8 cellular contexts compared by ENCODE assay signal in genomic region chr22:24423519-24424000, GRCh38. TPM values are rescaled to one million over a fixed set of nuclear protein-coding genes. Genes with fewer than 3 reads are reported as not detected.
DNase-seq lines count a peak whose midpoint lies in the region; ATAC-seq lines count a peak whose summit lies in the region.

No MANE protein-coding gene starts in this region.

- intact Hi-C loops in right cardiac atrium (cut with DNase I), result loop anchor here in 2 of 4 donors (5.0 to 10.0 kb wide), 4 partner anchors 51 to 94 kb away; no protein-coding TSS in a partner anchor

- no peaks in the 10 kb centered on the region for H3K9me3 Mint-ChIP-seq in activated naive CD8-positive, alpha-beta T cell (ENCODE audit: low read depth)

- DNase-seq in NCI-H82 (lab: John Stamatoyannopoulos, UW) (peak; percentile 42), NCI-H82 treated with DMSO at 0.1 percent for 48 hours (lab: John Stamatoyannopoulos, UW; ENCODE audit: unreplicated experiment) (no peak), SK-N-MC (ENCODE audit: low read depth, low spot score) (no peak), right cardiac atrium (peak; percentile 64 to 90 (median 84))

- H3K27ac ChIP-seq in SK-N-MC (no peak overlapping the region), right cardiac atrium (ENCODE audit: low read length) (no peak overlapping the region), skeletal muscle tissue (ENCODE audit: low read depth, low read length) (peak overlapping the region; percentile 12)

- no peaks in the 10 kb centered on the region for H3K27me3 Mint-ChIP-seq in activated naive CD8-positive, alpha-beta T cell

- H3K9ac ChIP-seq in SK-N-MC (ENCODE audit: insufficient read length) (no peak overlapping the region), skeletal muscle tissue (ENCODE audit: low read depth in 1 of 3, low read length in 3 of 3) (no peak overlapping the region)

- H3K4me1 ChIP-seq in right cardiac atrium (ENCODE audit: control insufficient read depth, insufficient read depth, low read length), result peaks cover 6% of the 10 kb centered on the region
- peaks cover 16 to 29% (median 28%) of the 10 kb centered on the region in 3 donors for H3K4me1 ChIP-seq in skeletal muscle tissue (ENCODE audit: control insufficient read depth in 3 of 3, insufficient read depth in 3 of 3, low read length in 3 of 3)

- H3K9me3 ChIP-seq in SK-N-MC (ENCODE audit: low read depth, low read length), result no peaks in the 10 kb centered on the region
- H3K9me3 ChIP-seq in right cardiac atrium (ENCODE audit: control insufficient read depth, low read length), result no peaks in the 10 kb centered on the region
- H3K9me3 ChIP-seq in skeletal muscle tissue (ENCODE audit: control insufficient read depth in 3 of 3, low read length in 3 of 3), result no peaks in the 10 kb centered on the region

- H3K36me3 ChIP-seq in SK-N-MC (ENCODE audit: insufficient read depth, low read length), result no peaks in the 10 kb centered on the region
- no peaks in the 10 kb centered on the region for H3K36me3 ChIP-seq in skeletal muscle tissue (ENCODE audit: control insufficient read depth in 3 of 3, insufficient read depth in 3 of 3, low read length in 3 of 3)

- whole genome bisulfite sequencing in right cardiac atrium, result 1% methylated on average over 56 of the region's 56 CpGs

- peak overlapping the region; percentile 82 for H3K4me3 Mint-ChIP-seq in activated naive CD8-positive, alpha-beta T cell

- ATAC-seq in right cardiac atrium (peak; percentile 62 to 65), HG03045 (IDR thresholded peaks at IDR 0.05; ENCODE audit: unreplicated experiment) (no peak), GM19397 (IDR thresholded peaks at IDR 0.05; ENCODE audit: unreplicated experiment) (no peak)

- H3K36me3 Mint-ChIP-seq in activated naive CD8-positive, alpha-beta T cell, result peaks cover 4% of the 10 kb centered on the region

- peak overlapping the region; percentile 34 for H3K27ac Mint-ChIP-seq in activated naive CD8-positive, alpha-beta T cell

- no peaks in the 10 kb centered on the region for H3K27me3 ChIP-seq in right cardiac atrium (ENCODE audit: control insufficient read depth, insufficient read depth)
- peaks cover 0 to 10% (median 10%) of the 10 kb centered on the region in 3 donors for H3K27me3 ChIP-seq in skeletal muscle tissue (ENCODE audit: control insufficient read depth in 3 of 3, insufficient read depth in 3 of 3, low read length in 3 of 3)

- H3K4me1 Mint-ChIP-seq in activated naive CD8-positive, alpha-beta T cell (ENCODE audit: low read depth), result peaks cover 34% of the 10 kb centered on the region

- H3K4me3 ChIP-seq in SK-N-MC, result peak overlapping the region; percentile 64
- H3K4me3 ChIP-seq in right cardiac atrium (ENCODE audit: low read length), result peak overlapping the region; percentile 79
- peak overlapping the region in 1 of 3 donors; percentile 43 for H3K4me3 ChIP-seq in skeletal muscle tissue (ENCODE audit: low read length in 3 of 3)

RNA-seq across cellular contexts. Expression of gene ADORA2A, which starts 3.8 kb away (rescaled TPM):
- total RNA-seq in right cardiac atrium, result 1 to 10 TPM; 3.7 to 5.6 (median 4.8) TPM
- 6.6 TPM for polyA plus RNA-seq in right cardiac atrium
- 10.4 TPM for total RNA-seq in skeletal muscle tissue

Comparison
In these comparisons a context has a peak if more than half of its experiments do, and no peak if none do; other contexts are left out.
1. DNase-seq: peak in NCI-H82 (single experiment) and right cardiac atrium (3 of 3); none in NCI-H82 treated with DMSO at 0.1 percent for 48 hours (single experiment) and SK-N-MC (single experiment).
2. ATAC-seq: peak in right cardiac atrium (2 of 2); none in HG03045 (single experiment) and GM19397 (single experiment).